ENCODE assay signal across 20 cellular contexts in genomic region chr3:85090495-85090894, GRCh38.
"Had no signal": no experiment of that assay in that cellular context is flagged by ENCODE, and none has a peak within 500 bp of the region (broad histone marks: within the 10 kb centered on the region; RNA-seq: fewer than 3 reads in every experiment).

No MANE protein-coding gene starts in this region.

- H3K4me2 ChIP-seq: smooth muscle cell had no signal

- DNase-seq: effector memory CD4-positive, alpha-beta T cell; esophagus squamous epithelium; foreskin fibroblast; kidney; left cardiac atrium; left ventricle myocardium inferior; lower lobe of right lung; midbrain; occipital lobe; pancreas; right cardiac atrium; stimulated activated CD4-positive, alpha-beta T cell treated with anti-CD3 and anti-CD28 coated beads, Interleukin-2, amount 100 ng/mL, for 48 hours; stimulated activated naive CD4-positive, alpha-beta T cell treated with Interleukin-2 at 50 U/mL for 16 hours had no signal

- H3K27me3 Mint-ChIP-seq: memory B cell; natural killer cell treated with Interleukin-12 subunit alpha and Interleukin-12 subunit beta and Interleukin-15 and Interleukin-18, amount 100 ng/mL, for 72 hours; progenitor cell of endocrine pancreas; type B pancreatic cell had no signal

- H3K36me3 ChIP-seq: esophagus squamous epithelium, gastroesophageal sphincter, left ventricle myocardium inferior, lower lobe of right lung, pancreas had no signal

- H3K27ac Mint-ChIP-seq: memory B cell; natural killer cell treated with Interleukin-12 subunit alpha and Interleukin-12 subunit beta and Interleukin-15 and Interleukin-18, amount 100 ng/mL, for 72 hours; progenitor cell of endocrine pancreas; type B pancreatic cell had no signal

- H3K4me3 Mint-ChIP-seq: memory B cell; natural killer cell treated with Interleukin-12 subunit alpha and Interleukin-12 subunit beta and Interleukin-15 and Interleukin-18, amount 100 ng/mL, for 72 hours; type B pancreatic cell had no signal

- H3K27me3 ChIP-seq: esophagus squamous epithelium, gastroesophageal sphincter, pancreas had no signal

- FAIRE-seq: pancreas, urothelium cell line had no signal

- H3K36me3 Mint-ChIP-seq: memory B cell, type B pancreatic cell had no signal

- H3K4me1 Mint-ChIP-seq: memory B cell had no signal

- ATAC-seq: gastroesophageal sphincter; left cardiac atrium; lower lobe of right lung; natural killer cell treated with Interleukin-12 subunit alpha and Interleukin-12 subunit beta and Interleukin-15 and Interleukin-18, amount 100 ng/mL, for 72 hours; pancreas; right cardiac atrium had no signal

- H3K27ac ChIP-seq: gastroesophageal sphincter, left ventricle myocardium inferior, lower lobe of right lung, pancreas had no signal

- H3K4me3 ChIP-seq: esophagus squamous epithelium, gastroesophageal sphincter, left ventricle myocardium inferior, lower lobe of right lung, pancreas, smooth muscle cell had no signal

- H3K9me3 ChIP-seq: esophagus squamous epithelium, gastroesophageal sphincter, lower lobe of right lung, pancreas had no signal

- H3K4me1 ChIP-seq: esophagus squamous epithelium, gastroesophageal sphincter, left ventricle myocardium inferior, lower lobe of right lung, pancreas had no signal
